Comparison of ENCODE assay signal across 18 cellular contexts in genomic region chr22:40552070-40552469, GRCh38.
"Had no signal": no experiment of that assay in that cellular context is flagged by ENCODE, and none has a peak within 500 bp of the region (broad histone marks: within the 10 kb centered on the region; RNA-seq: fewer than 3 reads in every experiment).

No MANE protein-coding gene starts in this region.

- H3K27me3 ChIP-seq: cardiac muscle cell, gastroesophageal sphincter, neural progenitor cell, tibial artery had no signal

- H2AFZ ChIP-seq: neural progenitor cell, parathyroid adenoma had no signal

- DNase-seq: activated CD4-positive, alpha-beta memory T cell treated with anti-CD3 and anti-CD28 coated beads, Interleukin-2, amount 10 ng/mL, durations not matched to agents 7 days and 5 days; activated CD4-positive, CD25-positive, alpha-beta regulatory T cell treated with anti-CD3 and anti-CD28 coated beads, Interleukin-2, amount 50 U/mL, for 72 hours; activated gamma-delta T cell treated with Interleukin-2 at 50 U/mL for 16 hours; activated T-cell treated with anti-CD3 and anti-CD28 coated beads, Interleukin-2, amount 50 U/mL, for 72 hours; effector CD4-positive, alpha-beta T cell; hypothalamus; midbrain; stimulated activated CD4-positive, alpha-beta T cell treated with anti-CD3 and anti-CD28 coated beads, Interleukin-15, amount 100 ng/mL, for 24 hours; T-cell; tibial artery had no signal

- H3K4me2 ChIP-seq: neural progenitor cell had no signal

- FAIRE-seq: astrocyte, colon had no signal

- H3K4me1 ChIP-seq: parathyroid adenoma, tibial artery had no signal

- H3K27ac ChIP-seq: cardiac muscle cell, gastroesophageal sphincter, neural progenitor cell, parathyroid adenoma, tibial artery had no signal

- ATAC-seq: activated T-cell treated with anti-CD3 and anti-CD28 coated beads, Interleukin-2, amount 50 U/mL, for 72 hours; gastroesophageal sphincter; T-cell had no signal

- H3K4me3 ChIP-seq: cardiac muscle cell, gastroesophageal sphincter, lung, neural progenitor cell, SK-N-MC, tibial artery had no signal

- H3K9me3 ChIP-seq: gastroesophageal sphincter, tibial artery had no signal

- H3K79me2 ChIP-seq: parathyroid adenoma had no signal

- H3K9ac ChIP-seq: neural progenitor cell, parathyroid adenoma had no signal
